3 cellular contexts compared by ENCODE assay signal in genomic region chr7:1547777-1548437, GRCh38.
TF ChIP-seq lines count a peak whose summit lies in the region.

No MANE protein-coding gene starts in this region.

TF ChIP-seq in A549, 52 proteins besides CTCF, POLR2A, EP300 and RAD21:
- TF ChIP-seq, protein P1, sequence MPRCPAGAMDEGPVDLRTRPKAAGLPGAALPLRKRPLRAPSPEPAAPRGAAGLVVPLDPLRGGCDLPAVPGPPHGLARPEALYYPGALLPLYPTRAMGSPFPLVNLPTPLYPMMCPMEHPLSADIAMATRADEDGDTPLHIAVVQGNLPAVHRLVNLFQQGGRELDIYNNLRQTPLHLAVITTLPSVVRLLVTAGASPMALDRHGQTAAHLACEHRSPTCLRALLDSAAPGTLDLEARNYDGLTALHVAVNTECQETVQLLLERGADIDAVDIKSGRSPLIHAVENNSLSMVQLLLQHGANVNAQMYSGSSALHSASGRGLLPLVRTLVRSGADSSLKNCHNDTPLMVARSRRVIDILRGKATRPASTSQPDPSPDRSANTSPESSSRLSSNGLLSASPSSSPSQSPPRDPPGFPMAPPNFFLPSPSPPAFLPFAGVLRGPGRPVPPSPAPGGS (IDR thresholded peaks at IDR 0.05) = no peak
- TF ChIP-seq REST (IDR thresholded peaks at IDR 0.05) = peak; percentile 2; the same call in 1 of the 2 replicates

TF ChIP-seq in GM23338, 12 proteins besides CTCF, POLR2A, EP300 and RAD21:
- TF ChIP-seq EZH2 (IDR thresholded peaks at IDR 0.05; ENCODE audit: low read depth, unreplicated experiment) (no peak), NANOG (IDR thresholded peaks at IDR 0.05; ENCODE audit: borderline replicate concordance) (no peak), ZNF114 (CRISPR knock-in tag; IDR thresholded peaks at IDR 0.05) (no peak), JUNB (IDR thresholded peaks at IDR 0.05; ENCODE audit: unreplicated experiment) (no peak), ZNF331 (CRISPR knock-in tag; IDR thresholded peaks at IDR 0.05; ENCODE audit: low read depth) (no peak), REST (IDR thresholded peaks at IDR 0.05; ENCODE audit: unreplicated experiment) (no peak)

TF ChIP-seq in H1, 55 proteins besides CTCF, POLR2A, EP300 and RAD21:
- TF ChIP-seq GABPA (IDR thresholded peaks at IDR 0.05; ENCODE audit: borderline replicate concordance, insufficient read depth, low read length) = peak; percentile 56; the same call in 1 of the 2 replicates
- no peak for TF ChIP-seq SP1 (IDR thresholded peaks at IDR 0.05; ENCODE audit: low read depth, low read length)
